In genomic region chr1:12619396-12620141, GRCh38 we compare ENCODE assay signal across 1 cellular context.
TF ChIP-seq lines count a peak whose summit lies in the region.

No MANE protein-coding gene starts in this region.

TF ChIP-seq in HepG2, 621 proteins besides CTCF, POLR2A, EP300 and RAD21 (continued from another document and continues in another):
- TF ChIP-seq ZSCAN5A (CRISPR knock-in tag; IDR thresholded peaks at IDR 0.05; ENCODE audit: borderline replicate concordance) (no peak), NCOA5 (CRISPR knock-in tag; IDR thresholded peaks at IDR 0.05) (no peak), PCBP2 (optimal IDR thresholded peaks at IDR 0.05; ENCODE audit: low read depth, low read length, poor library complexity, severe bottlenecking) (no peak), FOXA3 (CRISPR knock-in tag; IDR thresholded peaks at IDR 0.05) (peak; percentile 50), ZNF547 (CRISPR knock-in tag; IDR thresholded peaks at IDR 0.05) (no peak), ZFX (CRISPR knock-in tag; IDR thresholded peaks at IDR 0.05; ENCODE audit: low read depth) (peak; percentile 79; the same call in 1 of the 2 replicates), ADNP (CRISPR knock-in tag; IDR thresholded peaks at IDR 0.05) (no peak), RXRA (CRISPR knock-in tag; IDR thresholded peaks at IDR 0.05) (no peak), CREM (IDR thresholded peaks at IDR 0.05) (no peak), CREM (CRISPR knock-in tag; IDR thresholded peaks at IDR 0.05) (no peak), ZMYM4 (CRISPR knock-in tag; IDR thresholded peaks at IDR 0.05) (peak; percentile 3; the same call in 1 of the 2 replicates), MAFG (CRISPR knock-in tag; IDR thresholded peaks at IDR 0.05) (no peak), STAT5B (CRISPR knock-in tag; IDR thresholded peaks at IDR 0.05) (no peak), HIC2 (CRISPR knock-in tag; IDR thresholded peaks at IDR 0.05; ENCODE audit: low read depth) (no peak), TBX3 (IDR thresholded peaks at IDR 0.05; ENCODE audit: borderline replicate concordance) (no peak), ZNF503 (CRISPR knock-in tag; IDR thresholded peaks at IDR 0.05) (no peak), PAXIP1 (CRISPR knock-in tag; conservative IDR thresholded peaks at IDR 0.05) (no peak), RXRB (CRISPR knock-in tag; IDR thresholded peaks at IDR 0.05; ENCODE audit: borderline replicate concordance) (no peak), ZNF160 (CRISPR knock-in tag; IDR thresholded peaks at IDR 0.05) (no peak), MIER3 (CRISPR knock-in tag; IDR thresholded peaks at IDR 0.05; ENCODE audit: borderline replicate concordance) (no peak), SMAD1 (CRISPR knock-in tag; IDR thresholded peaks at IDR 0.05; ENCODE audit: borderline replicate concordance, low read depth) (no peak), SIX1 (CRISPR knock-in tag; IDR thresholded peaks at IDR 0.05; ENCODE audit: borderline replicate concordance) (no peak), HNF1B (CRISPR knock-in tag; IDR thresholded peaks at IDR 0.05) (no peak), ZNF704 (CRISPR knock-in tag; IDR thresholded peaks at IDR 0.05; ENCODE audit: borderline replicate concordance) (no peak), ZBTB49 (CRISPR knock-in tag; IDR thresholded peaks at IDR 0.05; ENCODE audit: borderline replicate concordance) (no peak), NFE2L2 (IDR thresholded peaks at IDR 0.05; ENCODE audit: low read length) (no peak), GLMP (CRISPR knock-in tag; IDR thresholded peaks at IDR 0.05; ENCODE audit: borderline replicate concordance) (no peak), IKZF5 (CRISPR knock-in tag; IDR thresholded peaks at IDR 0.05) (no peak; the same call in 1 of the 2 replicates), TOPORS (CRISPR knock-in tag; IDR thresholded peaks at IDR 0.05) (no peak), ZBTB25 (CRISPR knock-in tag; IDR thresholded peaks at IDR 0.05) (no peak), ZNF143 (CRISPR knock-in tag; IDR thresholded peaks at IDR 0.05) (no peak), ETV5 (CRISPR knock-in tag; IDR thresholded peaks at IDR 0.05; ENCODE audit: borderline replicate concordance) (no peak), TCF7 (IDR thresholded peaks at IDR 0.05; ENCODE audit: low read depth) (no peak), U2AF1 (optimal IDR thresholded peaks at IDR 0.05; ENCODE audit: low read depth, low read length) (no peak), BCLAF1 (IDR thresholded peaks at IDR 0.05) (no peak)
